28 cellular contexts compared by ENCODE assay signal in the genomic region with DNA sequence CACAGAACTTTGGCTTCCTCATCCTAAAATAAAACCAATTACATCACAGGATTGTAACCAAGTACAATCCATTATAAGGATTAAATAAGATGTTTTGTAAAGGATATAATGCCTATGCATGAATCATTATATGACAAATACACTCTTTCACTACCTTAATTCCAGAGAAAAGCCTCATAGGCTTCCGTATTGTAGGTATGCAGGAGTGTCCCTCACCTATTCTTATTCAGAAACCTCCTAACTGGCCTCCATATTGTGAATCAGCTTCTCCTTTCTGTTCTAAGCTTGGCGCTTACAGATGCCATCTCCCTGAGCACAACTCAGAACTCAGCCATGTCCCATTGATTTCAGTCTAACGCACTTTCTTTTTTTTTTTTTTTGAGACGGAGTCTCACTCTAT.
"Had no signal": no experiment of that assay in that cellular context is flagged by ENCODE, and none has a peak within 500 bp of the region (broad histone marks: within the 10 kb centered on the region; RNA-seq: fewer than 3 reads in every experiment).

No MANE protein-coding gene starts in this region.

- H3K9me3 Mint-ChIP-seq: natural killer cell treated with Interleukin-12 subunit alpha and Interleukin-12 subunit beta and Interleukin-15 and Interleukin-18, amount 100 ng/mL, for 72 hours; neural crest cell; stimulated activated naive B cell treated with anti-CD40 and anti-IgM and Interleukin-4, amounts not matched to agents 10 μg/mL and 1 μg/mL and 100 μg/mL, for 72 hours had no signal

- H3K27ac Mint-ChIP-seq: naive thymus-derived CD4-positive, alpha-beta T cell; natural killer cell treated with Interleukin-12 subunit alpha and Interleukin-12 subunit beta and Interleukin-15 and Interleukin-18, amount 100 ng/mL, for 72 hours; stimulated activated naive B cell treated with anti-CD40 and anti-IgM and Interleukin-4, amounts not matched to agents 10 μg/mL and 1 μg/mL and 100 μg/mL, for 72 hours had no signal

- H3K27me3 ChIP-seq: pancreas, stomach, testis, thyroid gland, transverse colon, upper lobe of left lung, vagina had no signal

- H3K9me3 ChIP-seq: left ventricle myocardium inferior, mucosa of descending colon, pancreas, prostate gland, stomach, testis, thyroid gland, transverse colon, upper lobe of left lung, vagina had no signal

- DNase-seq: islet precursor cell; left ventricle myocardium inferior; midbrain; mucosa of descending colon; naive thymus-derived CD4-positive, alpha-beta T cell; nucleus accumbens; pancreas; posterior cingulate gyrus; retina; right cardiac atrium; stimulated activated CD4-positive, alpha-beta T cell treated with anti-CD3 and anti-CD28 coated beads, Interleukin-12 subunit alpha, Interleukin-12 subunit beta, amount 100 ng/mL, for 4 hours; stimulated activated CD4-positive, alpha-beta T cell treated with anti-CD3 and anti-CD28 coated beads, Interleukin-15, amount 100 ng/mL, for 24 hours; stimulated activated CD4-positive, alpha-beta T cell treated with anti-CD3 and anti-CD28 coated beads, Interleukin-2, amount 100 ng/mL, for 24 hours; stimulated activated CD4-positive, alpha-beta T cell treated with anti-CD3 and anti-CD28 coated beads, Interleukin-4, amount 100 ng/mL, for 1 hour; stimulated activated naive B cell treated with anti-CD40 and anti-IgM and Interleukin-4, amounts not matched to agents 10 μg/mL and 1 μg/mL and 100 μg/mL, for 72 hours; stimulated activated naive CD8-positive, alpha-beta T cell treated with anti-CD3 and anti-CD28 coated beads, Interleukin-15, Interleukin-2, amounts not matched to agents 100 U/mL and 50 U/mL, for 24 hours; stomach; testis; thyroid gland; transverse colon; upper lobe of left lung had no signal

- H3K4me3 Mint-ChIP-seq: naive thymus-derived CD4-positive, alpha-beta T cell; natural killer cell treated with Interleukin-12 subunit alpha and Interleukin-12 subunit beta and Interleukin-15 and Interleukin-18, amount 100 ng/mL, for 72 hours; neural crest cell; stimulated activated naive B cell treated with anti-CD40 and anti-IgM and Interleukin-4, amounts not matched to agents 10 μg/mL and 1 μg/mL and 100 μg/mL, for 72 hours had no signal

- H3K4me1 ChIP-seq: prostate gland, testis, vagina had no signal

- H3K36me3 Mint-ChIP-seq: naive thymus-derived CD4-positive, alpha-beta T cell; natural killer cell treated with Interleukin-12 subunit alpha and Interleukin-12 subunit beta and Interleukin-15 and Interleukin-18, amount 100 ng/mL, for 72 hours; stimulated activated naive B cell treated with anti-CD40 and anti-IgM and Interleukin-4, amounts not matched to agents 10 μg/mL and 1 μg/mL and 100 μg/mL, for 72 hours had no signal

- H3K36me3 ChIP-seq: pancreas, prostate gland, thyroid gland, transverse colon, upper lobe of left lung, vagina had no signal

- ATAC-seq: mucosa of descending colon; naive thymus-derived CD4-positive, alpha-beta T cell; natural killer cell treated with Interleukin-12 subunit alpha and Interleukin-12 subunit beta and Interleukin-15 and Interleukin-18, amount 100 ng/mL, for 72 hours; pancreas; right cardiac atrium; sciatic nerve; stimulated activated naive B cell treated with anti-CD40 and anti-IgM and Interleukin-4, amounts not matched to agents 10 μg/mL and 1 μg/mL and 100 μg/mL, for 72 hours; stimulated activated naive CD8-positive, alpha-beta T cell treated with anti-CD3 and anti-CD28 coated beads, Interleukin-15, Interleukin-2, amounts not matched to agents 100 U/mL and 50 U/mL, for 24 hours had no signal

- H3K4me3 ChIP-seq: left ventricle myocardium inferior, lung, mucosa of descending colon, pancreas, prostate gland, skin epidermis, stomach, testis, thyroid gland, transverse colon, upper lobe of left lung, vagina had no signal

- H3K27ac ChIP-seq: left ventricle myocardium inferior, pancreas, prostate gland, skin epidermis, stomach, testis, thyroid gland, upper lobe of left lung, vagina had no signal

- H3K4me1 Mint-ChIP-seq: naive thymus-derived CD4-positive, alpha-beta T cell; neural crest cell; stimulated activated naive B cell treated with anti-CD40 and anti-IgM and Interleukin-4, amounts not matched to agents 10 μg/mL and 1 μg/mL and 100 μg/mL, for 72 hours had no signal
